ENCODE assay signal across 15 cellular contexts in genomic region chr1:5142389-5142788, GRCh38.
DNase-seq lines count a peak whose midpoint lies in the region; ATAC-seq and TF ChIP-seq lines count a peak whose summit lies in the region.
"Had no signal": no experiment of that assay in that cellular context is flagged by ENCODE, and none has a peak within 500 bp of the region (broad histone marks: within the 10 kb centered on the region; RNA-seq: fewer than 3 reads in every experiment).

No MANE protein-coding gene starts in this region.

- H3K9ac ChIP-seq in Karpas-422 (ENCODE audit: low read length), result no peak overlapping the region
- H3K9ac ChIP-seq: BLaER1 had no signal

- no peak overlapping the region for H3K4me3 Mint-ChIP-seq in activated CD4-positive, alpha-beta memory T cell treated with anti-CD3 and anti-CD28 coated beads for 36 hours
- H3K4me3 Mint-ChIP-seq in activated CD4-positive, alpha-beta memory T cell treated with anti-CD3 and anti-CD28 coated beads, Interleukin-2, amount 10 ng/mL, durations not matched to agents 7 days and 5 days, result no peak overlapping the region
- H3K4me3 Mint-ChIP-seq: CD14-positive monocyte; CD4-positive, alpha-beta memory T cell had no signal

- H3K9me3 ChIP-seq in Karpas-422 (ENCODE audit: low read length) (no peaks in the 10 kb centered on the region), psoas muscle (no peaks in the 10 kb centered on the region), thyroid gland (no peaks in the 10 kb centered on the region)
- H3K9me3 ChIP-seq: BLaER1, HAP-1 had no signal

- H3K27ac Mint-ChIP-seq in activated CD4-positive, alpha-beta memory T cell treated with anti-CD3 and anti-CD28 coated beads for 36 hours, result no peak overlapping the region
- no peak overlapping the region for H3K27ac Mint-ChIP-seq in activated CD4-positive, alpha-beta memory T cell treated with anti-CD3 and anti-CD28 coated beads, Interleukin-2, amount 10 ng/mL, durations not matched to agents 7 days and 5 days
- H3K27ac Mint-ChIP-seq: CD14-positive monocyte; CD4-positive, alpha-beta memory T cell had no signal

- intact Hi-C loops in activated CD4-positive, alpha-beta memory T cell treated with anti-CD3 and anti-CD28 coated beads for 36 hours (cut with micrococcal nuclease), result no loop called here
- intact Hi-C loops in psoas muscle (cut with DNase I) (no loop called here), thyroid gland (cut with DNase I) (no loop called here)

- no peak for TF ChIP-seq POLR2A in thyroid gland (IDR thresholded peaks at IDR 0.05)

- TF ChIP-seq CTCF in psoas muscle (IDR thresholded peaks at IDR 0.05), result no peak
- TF ChIP-seq CTCF in thyroid gland (IDR thresholded peaks at IDR 0.05), result no peak

- CTCF ChIA-PET in activated CD4-positive, alpha-beta memory T cell treated with anti-CD3 and anti-CD28 coated beads for 36 hours (lab: Charles Lee), result no interaction called here
- CTCF ChIA-PET in activated CD4-positive, alpha-beta memory T cell treated with anti-CD3 and anti-CD28 coated beads, Interleukin-2, amount 10 ng/mL, durations not matched to agents 7 days and 5 days (lab: Charles Lee), result no interaction called here

- H3K27me3 Mint-ChIP-seq in activated CD4-positive, alpha-beta memory T cell treated with anti-CD3 and anti-CD28 coated beads for 36 hours, result peaks cover 16% of the 10 kb centered on the region
- peaks cover 2% of the 10 kb centered on the region for H3K27me3 Mint-ChIP-seq in activated CD4-positive, alpha-beta memory T cell treated with anti-CD3 and anti-CD28 coated beads, Interleukin-2, amount 10 ng/mL, durations not matched to agents 7 days and 5 days

- H3K36me3 ChIP-seq in Karpas-422 (ENCODE audit: insufficient read depth, low read length) (no peaks in the 10 kb centered on the region), psoas muscle (ENCODE audit: insufficient read depth in 1 of 2, low read depth in 1 of 2) (no peaks in the 10 kb centered on the region), thyroid gland (no peaks in the 10 kb centered on the region)
- H3K36me3 ChIP-seq: BLaER1, HAP-1 had no signal

- ATAC-seq in psoas muscle (no peak), GM18907 (IDR thresholded peaks at IDR 0.05; ENCODE audit: unreplicated experiment) (no peak)
- ATAC-seq: HepG2 had no signal

- H3K9me3 Mint-ChIP-seq in activated CD4-positive, alpha-beta memory T cell treated with anti-CD3 and anti-CD28 coated beads for 36 hours, result no peaks in the 10 kb centered on the region
- H3K9me3 Mint-ChIP-seq in activated CD4-positive, alpha-beta memory T cell treated with anti-CD3 and anti-CD28 coated beads, Interleukin-2, amount 10 ng/mL, durations not matched to agents 7 days and 5 days, result no peaks in the 10 kb centered on the region

- H3K27ac ChIP-seq in Karpas-422 (ENCODE audit: low read length), result peak overlapping the region; percentile 35; the same call in 1 of the 2 replicates
- H3K27ac ChIP-seq in psoas muscle, result no peak overlapping the region
- H3K27ac ChIP-seq in thyroid gland, result no peak overlapping the region
- H3K27ac ChIP-seq: BLaER1 had no signal

- H2AFZ ChIP-seq in Karpas-422 (ENCODE audit: low read length), result peak overlapping the region; percentile 18; the same call in 1 of the 2 replicates

- H3K4me3 ChIP-seq in Karpas-422 (ENCODE audit: low read length) (no peak overlapping the region), psoas muscle (no peak overlapping the region), thyroid gland (replicated peaks in 1 of 3) (no peak overlapping the region)
- H3K4me3 ChIP-seq: BLaER1, HAP-1 had no signal

- peaks cover 37% of the 10 kb centered on the region for H3K4me1 ChIP-seq in Karpas-422 (ENCODE audit: low read length)
- no peaks in the 10 kb centered on the region for H3K4me1 ChIP-seq in psoas muscle
- no peaks in the 10 kb centered on the region for H3K4me1 ChIP-seq in thyroid gland
- H3K4me1 ChIP-seq: BLaER1, HAP-1 had no signal

- POLR2A ChIA-PET in activated CD4-positive, alpha-beta memory T cell treated with anti-CD3 and anti-CD28 coated beads for 36 hours (lab: Charles Lee), result no interaction called here
- POLR2A ChIA-PET in activated CD4-positive, alpha-beta memory T cell treated with anti-CD3 and anti-CD28 coated beads, Interleukin-2, amount 10 ng/mL, durations not matched to agents 7 days and 5 days (lab: Charles Lee), result no interaction called here

- no peaks in the 10 kb centered on the region for H3K4me1 Mint-ChIP-seq in activated CD4-positive, alpha-beta memory T cell treated with anti-CD3 and anti-CD28 coated beads for 36 hours (ENCODE audit: low read depth)
- peaks cover 3% of the 10 kb centered on the region for H3K4me1 Mint-ChIP-seq in activated CD4-positive, alpha-beta memory T cell treated with anti-CD3 and anti-CD28 coated beads, Interleukin-2, amount 10 ng/mL, durations not matched to agents 7 days and 5 days
- H3K4me1 Mint-ChIP-seq: CD14-positive monocyte had no signal

- 66 to 78% (median 71%) methylated on average over 3 of the region's 3 CpGs for WGBS in psoas muscle, 3 donors
- WGBS in thyroid gland, 2 donors, result 78 to 88% methylated on average over 3 of the region's 3 CpGs

- H3K27me3 ChIP-seq in Karpas-422 (ENCODE audit: low read length), result no peaks in the 10 kb centered on the region
- peaks cover 0 to 2% (median 0%) of the 10 kb centered on the region in 3 donors for H3K27me3 ChIP-seq in psoas muscle (ENCODE audit: insufficient read depth in 3 of 3, low read length in 2 of 3)
- H3K27me3 ChIP-seq in thyroid gland, result no peaks in the 10 kb centered on the region
- H3K27me3 ChIP-seq: BLaER1 had no signal

- no peaks in the 10 kb centered on the region for H3K79me2 ChIP-seq in Karpas-422 (ENCODE audit: low read length)

- H3K4me2 ChIP-seq in Karpas-422 (ENCODE audit: low read depth, low read length, poor library complexity, severe bottlenecking), result no peak overlapping the region
- H3K4me2 ChIP-seq: BLaER1 had no signal

- no peaks in the 10 kb centered on the region for H4K20me1 ChIP-seq in Karpas-422 (ENCODE audit: insufficient read depth, low read depth, low read length)
- H4K20me1 ChIP-seq: BLaER1 had no signal

- DNase-seq in activated CD4-positive, alpha-beta memory T cell treated with anti-CD3 and anti-CD28 coated beads for 36 hours, result peak; percentile 15
- DNase-seq in activated CD4-positive, alpha-beta memory T cell treated with anti-CD3 and anti-CD28 coated beads, Interleukin-2, amount 10 ng/mL, durations not matched to agents 7 days and 5 days, result no peak
- DNase-seq in Karpas-422 (no peak), RPMI8226 (peak; percentile 66), psoas muscle (no peak), thyroid gland (no peak)
- DNase-seq: 8988T; CD4-positive, alpha-beta memory T cell; DMS153; GDM1 had no signal

- no peaks in the 10 kb centered on the region for H3K9me2 ChIP-seq in Karpas-422 (replicated peaks; ENCODE audit: insufficient read depth, low read length)

- H3K36me3 Mint-ChIP-seq in activated CD4-positive, alpha-beta memory T cell treated with anti-CD3 and anti-CD28 coated beads for 36 hours, result no peaks in the 10 kb centered on the region
- H3K36me3 Mint-ChIP-seq in activated CD4-positive, alpha-beta memory T cell treated with anti-CD3 and anti-CD28 coated beads, Interleukin-2, amount 10 ng/mL, durations not matched to agents 7 days and 5 days (ENCODE audit: low read depth), result no peaks in the 10 kb centered on the region
- H3K36me3 Mint-ChIP-seq: CD14-positive monocyte; CD4-positive, alpha-beta memory T cell had no signal

Comparison
In these comparisons a context has a peak if more than half of its experiments do, and no peak if none do; other contexts are left out.
1. DNase-seq: peak in activated CD4-positive, alpha-beta memory T cell treated with anti-CD3 and anti-CD28 coated beads for 36 hours (single experiment) and RPMI8226 (single experiment); none in activated CD4-positive, alpha-beta memory T cell treated with anti-CD3 and anti-CD28 coated beads, Interleukin-2, amount 10 ng/mL, durations not matched to agents 7 days and 5 days (single experiment), Karpas-422 (single experiment), psoas muscle (0 of 2) and thyroid gland (0 of 2).